17 cellular contexts compared by ENCODE assay signal in the genomic region with DNA sequence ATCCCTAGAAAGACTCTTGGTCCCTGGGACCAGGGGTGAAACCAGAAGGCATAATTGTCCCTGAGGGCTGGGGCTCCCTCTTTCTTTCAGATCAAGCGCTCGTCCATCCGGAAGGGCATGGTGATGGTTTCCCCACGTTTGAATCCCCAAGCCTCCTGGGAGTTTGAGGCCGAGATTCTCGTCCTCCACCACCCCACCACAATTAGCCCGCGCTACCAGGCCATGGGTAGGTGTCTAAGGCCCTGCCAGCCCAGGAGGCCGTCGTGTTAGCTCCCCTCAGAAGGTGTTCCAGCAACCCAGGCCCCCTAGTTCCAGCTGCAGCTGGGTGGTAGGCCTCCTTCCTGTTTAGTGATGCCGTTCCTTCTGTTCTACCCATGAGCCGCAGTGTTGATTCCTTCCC. TPM values are rescaled to one million over a fixed set of nuclear protein-coding genes. Genes with fewer than 3 reads are reported as not detected.
DNase-seq lines count a peak whose midpoint lies in the region; ATAC-seq and TF ChIP-seq lines count a peak whose summit lies in the region.
"Had no signal": no experiment of that assay in that cellular context is flagged by ENCODE, and none has a peak within 500 bp of the region (broad histone marks: within the 10 kb centered on the region; RNA-seq: fewer than 3 reads in every experiment).

No MANE protein-coding gene starts in this region.

- POLR2A ChIA-PET in activated naive CD8-positive, alpha-beta T cell treated with anti-CD3 and anti-CD28 coated beads, Interleukin-2, amount 10 ng/mL, durations not matched to agents 7 days and 5 days (lab: Charles Lee): no interaction called here
- POLR2A ChIA-PET in naive thymus-derived CD4-positive, alpha-beta T cell (lab: Charles Lee): interaction anchor here (0.6 to 31.4 kb wide), 4 partner anchors 7 to 29 kb away, joined by 3 to 1007 read pairs (median 27); partner anchors contain the start of gene SUN2
- POLR2A ChIA-PET in CD8-positive, alpha-beta T cell (lab: Charles Lee): interaction anchor here (1.2 to 1.3 kb wide), 2 partner anchors 22 to 41 kb away, joined by 3 read pairs; no protein-coding TSS in a partner anchor

- no peak for ATAC-seq in activated naive CD8-positive, alpha-beta T cell treated with anti-CD3 and anti-CD28 coated beads, Interleukin-2, amount 10 ng/mL, durations not matched to agents 7 days and 5 days (ENCODE audit: low read depth)
- ATAC-seq in naive thymus-derived CD4-positive, alpha-beta T cell: no peak
- no peak for ATAC-seq in CD8-positive, alpha-beta T cell
- ATAC-seq in HG03457 (IDR thresholded peaks at IDR 0.05; ENCODE audit: unreplicated experiment): no peak
- no peak for ATAC-seq in gastroesophageal sphincter
- ATAC-seq: HepG2 had no signal

- no peaks in the 10 kb centered on the region for H3K4me1 ChIP-seq in naive thymus-derived CD4-positive, alpha-beta T cell (ENCODE audit: control insufficient read depth in 2 of 2, insufficient read depth in 2 of 2, low read length in 2 of 2)
- H3K4me1 ChIP-seq in CD8-positive, alpha-beta T cell (ENCODE audit: insufficient read depth, low read length): peaks cover 2% of the 10 kb centered on the region
- H3K4me1 ChIP-seq in gastroesophageal sphincter: peaks cover 0 to 6% (median 0%) of the 10 kb centered on the region in 3 donors
- H3K4me1 ChIP-seq: Caco-2 had no signal

- H3K4me3 Mint-ChIP-seq in activated naive CD8-positive, alpha-beta T cell treated with anti-CD3 and anti-CD28 coated beads, Interleukin-2, amount 10 ng/mL, durations not matched to agents 7 days and 5 days: no peak overlapping the region
- no peak overlapping the region for H3K4me3 Mint-ChIP-seq in activated naive CD8-positive, alpha-beta T cell treated with anti-CD3 and anti-CD28 coated beads for 36 hours
- H3K4me3 Mint-ChIP-seq in naive thymus-derived CD4-positive, alpha-beta T cell: no peak overlapping the region
- no peak overlapping the region for H3K4me3 Mint-ChIP-seq in CD8-positive, alpha-beta T cell
- H3K4me3 Mint-ChIP-seq: H9 had no signal

- WGBS in gastroesophageal sphincter (ENCODE audit: low coverage in 1 of 2), 2 donors: 70% methylated on average over 2 of the region's 12 CpGs; no CpG with 5 or more reads in 1 of the 2 donors

- no peak overlapping the region for H3K4me3 ChIP-seq in naive thymus-derived CD4-positive, alpha-beta T cell (ENCODE audit: low read length)
- no peak overlapping the region for H3K4me3 ChIP-seq in CD8-positive, alpha-beta T cell (ENCODE audit: low read depth, low read length)
- H3K4me3 ChIP-seq in gastroesophageal sphincter: no peak overlapping the region
- no peak overlapping the region for H3K4me3 ChIP-seq in coronary artery
- H3K4me3 ChIP-seq: MG63 had no signal

- H3K9me3 ChIP-seq in naive thymus-derived CD4-positive, alpha-beta T cell (ENCODE audit: control insufficient read depth in 2 of 3, low read length in 3 of 3): no peaks in the 10 kb centered on the region
- H3K9me3 ChIP-seq in CD8-positive, alpha-beta T cell (ENCODE audit: low read length): no peaks in the 10 kb centered on the region
- no peaks in the 10 kb centered on the region for H3K9me3 ChIP-seq in gastroesophageal sphincter
- H3K9me3 ChIP-seq: Caco-2, MG63 had no signal

- no peaks in the 10 kb centered on the region for H3K9me3 Mint-ChIP-seq in activated naive CD8-positive, alpha-beta T cell treated with anti-CD3 and anti-CD28 coated beads, Interleukin-2, amount 10 ng/mL, durations not matched to agents 7 days and 5 days
- H3K9me3 Mint-ChIP-seq in activated naive CD8-positive, alpha-beta T cell treated with anti-CD3 and anti-CD28 coated beads for 36 hours: no peaks in the 10 kb centered on the region
- H3K9me3 Mint-ChIP-seq in naive thymus-derived CD4-positive, alpha-beta T cell: peaks cover 0 to 8% (median 0%) of the 10 kb centered on the region in 11 donors
- no peaks in the 10 kb centered on the region for H3K9me3 Mint-ChIP-seq in CD8-positive, alpha-beta T cell
- H3K9me3 Mint-ChIP-seq: H9 had no signal

- no peaks in the 10 kb centered on the region for H3K27me3 ChIP-seq in naive thymus-derived CD4-positive, alpha-beta T cell (ENCODE audit: control insufficient read depth in 2 of 2, insufficient read depth in 2 of 2, low read length in 2 of 2)
- no peaks in the 10 kb centered on the region for H3K27me3 ChIP-seq in CD8-positive, alpha-beta T cell (ENCODE audit: insufficient read depth, low read length)
- no peaks in the 10 kb centered on the region for H3K27me3 ChIP-seq in gastroesophageal sphincter
- H3K27me3 ChIP-seq: MG63 had no signal

- H3K27me3 Mint-ChIP-seq in activated naive CD8-positive, alpha-beta T cell treated with anti-CD3 and anti-CD28 coated beads, Interleukin-2, amount 10 ng/mL, durations not matched to agents 7 days and 5 days: no peaks in the 10 kb centered on the region
- H3K27me3 Mint-ChIP-seq in activated naive CD8-positive, alpha-beta T cell treated with anti-CD3 and anti-CD28 coated beads for 36 hours: no peaks in the 10 kb centered on the region
- no peaks in the 10 kb centered on the region for H3K27me3 Mint-ChIP-seq in naive thymus-derived CD4-positive, alpha-beta T cell
- no peaks in the 10 kb centered on the region for H3K27me3 Mint-ChIP-seq in CD8-positive, alpha-beta T cell (ENCODE audit: low read depth)

- TF ChIP-seq EP300 in gastroesophageal sphincter (IDR thresholded peaks at IDR 0.05): no peak

- TF ChIP-seq CTCF in CD8-positive, alpha-beta T cell (IDR thresholded peaks at IDR 0.05): no peak
- TF ChIP-seq CTCF in gastroesophageal sphincter (IDR thresholded peaks at IDR 0.05) (no peak), coronary artery (IDR thresholded peaks at IDR 0.05) (no peak)

- H3K36me3 ChIP-seq in naive thymus-derived CD4-positive, alpha-beta T cell (ENCODE audit: control insufficient read depth in 2 of 3, insufficient read depth in 3 of 3, low read length in 3 of 3): peaks cover 33 to 97% (median 57%) of the 10 kb centered on the region in 3 experiments
- H3K36me3 ChIP-seq in CD8-positive, alpha-beta T cell (ENCODE audit: insufficient read depth, low read length): peaks cover 62% of the 10 kb centered on the region
- H3K36me3 ChIP-seq in gastroesophageal sphincter: peaks cover 0 to 100% of the 10 kb centered on the region in 2 donors

- H3K36me3 Mint-ChIP-seq in activated naive CD8-positive, alpha-beta T cell treated with anti-CD3 and anti-CD28 coated beads, Interleukin-2, amount 10 ng/mL, durations not matched to agents 7 days and 5 days: peaks cover 26% of the 10 kb centered on the region
- H3K36me3 Mint-ChIP-seq in activated naive CD8-positive, alpha-beta T cell treated with anti-CD3 and anti-CD28 coated beads for 36 hours: peaks cover 28% of the 10 kb centered on the region
- peaks cover 8 to 61% (median 23%) of the 10 kb centered on the region in 5 donors for H3K36me3 Mint-ChIP-seq in naive thymus-derived CD4-positive, alpha-beta T cell
- H3K36me3 Mint-ChIP-seq in CD8-positive, alpha-beta T cell: peaks cover 94% of the 10 kb centered on the region

- no peak overlapping the region for H3K27ac Mint-ChIP-seq in activated naive CD8-positive, alpha-beta T cell treated with anti-CD3 and anti-CD28 coated beads, Interleukin-2, amount 10 ng/mL, durations not matched to agents 7 days and 5 days
- H3K27ac Mint-ChIP-seq in activated naive CD8-positive, alpha-beta T cell treated with anti-CD3 and anti-CD28 coated beads for 36 hours: no peak overlapping the region
- peak overlapping the region in 6 of 9 donors; percentile 12 to 76 (median 52) for H3K27ac Mint-ChIP-seq in naive thymus-derived CD4-positive, alpha-beta T cell
- H3K27ac Mint-ChIP-seq in CD8-positive, alpha-beta T cell: no peak overlapping the region

- CTCF ChIA-PET in naive thymus-derived CD4-positive, alpha-beta T cell (lab: Charles Lee): no interaction called here
- CTCF ChIA-PET in CD8-positive, alpha-beta T cell (lab: Charles Lee): interaction anchor here (1.0 to 14.0 kb wide), 2 partner anchors 40 to 143 kb away, joined by 3 to 125 read pairs; no protein-coding TSS in a partner anchor

- peaks cover 4% of the 10 kb centered on the region for H3K4me1 Mint-ChIP-seq in activated naive CD8-positive, alpha-beta T cell treated with anti-CD3 and anti-CD28 coated beads, Interleukin-2, amount 10 ng/mL, durations not matched to agents 7 days and 5 days
- H3K4me1 Mint-ChIP-seq in activated naive CD8-positive, alpha-beta T cell treated with anti-CD3 and anti-CD28 coated beads for 36 hours: peaks cover 11% of the 10 kb centered on the region
- H3K4me1 Mint-ChIP-seq in naive thymus-derived CD4-positive, alpha-beta T cell: peaks cover 8 to 30% (median 16%) of the 10 kb centered on the region in 7 donors
- peaks cover 21% of the 10 kb centered on the region for H3K4me1 Mint-ChIP-seq in CD8-positive, alpha-beta T cell (ENCODE audit: low read depth)
- H3K4me1 Mint-ChIP-seq: H9 had no signal

- H3K27ac ChIP-seq in caudate nucleus (ENCODE audit: low read depth, low read length): peak overlapping the region; percentile 99
- H3K27ac ChIP-seq in naive thymus-derived CD4-positive, alpha-beta T cell (ENCODE audit: low read depth, low read length): no peak overlapping the region
- H3K27ac ChIP-seq in CD8-positive, alpha-beta T cell (ENCODE audit: low read depth, low read length): no peak overlapping the region
- no peak overlapping the region for H3K27ac ChIP-seq in gastroesophageal sphincter
- no peak overlapping the region for H3K27ac ChIP-seq in coronary artery

- intact Hi-C loops in naive thymus-derived CD4-positive, alpha-beta T cell (cut with micrococcal nuclease): no loop called here
- intact Hi-C loops in CD8-positive, alpha-beta T cell (cut with DNase I, micrococcal nuclease): no loop called here

- no peak for TF ChIP-seq POLR2A in gastroesophageal sphincter (IDR thresholded peaks at IDR 0.05)

- DNase-seq in activated naive CD8-positive, alpha-beta T cell treated with anti-CD3 and anti-CD28 coated beads, Interleukin-2, amount 10 ng/mL, durations not matched to agents 7 days and 5 days: peak; percentile 23
- no peak for DNase-seq in activated naive CD8-positive, alpha-beta T cell treated with anti-CD3 and anti-CD28 coated beads for 36 hours
- no peak for DNase-seq in caudate nucleus (lab: John Stamatoyannopoulos, UW)
- DNase-seq in naive thymus-derived CD4-positive, alpha-beta T cell: no peak
- DNase-seq in CD8-positive, alpha-beta T cell: no peak
- DNase-seq in coronary artery (ENCODE audit: low spot score): no peak
- DNase-seq: Caco-2, DMS53, H9, MG63, NCI-H1105 treated with DMSO at 0.1 percent for 48 hours, NCI-H187, NCI-H446 treated with DMSO at 0.1 percent for 48 hours, NCI-H748 treated with DMSO at 0.1 percent for 48 hours had no signal

RNA-seq across cellular contexts. Expression of gene GTPBP1, which starts 21.4 kb away (rescaled TPM):
- 10 to 100 TPM; 98.6 TPM for total RNA-seq in activated naive CD8-positive, alpha-beta T cell treated with anti-CD3 and anti-CD28 coated beads, Interleukin-2, amount 10 ng/mL, durations not matched to agents 7 days and 5 days
- 10 to 100 TPM; 82.4 TPM for total RNA-seq in activated naive CD8-positive, alpha-beta T cell treated with anti-CD3 and anti-CD28 coated beads for 36 hours
- 100 to 1,000 TPM in 2 of 5 experiments, 10 to 100 TPM in 3; 79.1 to 209 (median 91.9) TPM for total RNA-seq in naive thymus-derived CD4-positive, alpha-beta T cell
- polyA plus RNA-seq in naive thymus-derived CD4-positive, alpha-beta T cell: 10 to 100 TPM; 16.9 to 32.8 TPM
- 100 to 1,000 TPM; 341 to 346 TPM for total RNA-seq in CD8-positive, alpha-beta T cell
- total RNA-seq in gastroesophageal sphincter: 10 to 100 TPM; 46.9 to 63.0 (median 51.6) TPM

RNA-seq across cellular contexts. Expression of gene JOSD1, which starts 26.4 kb away (rescaled TPM):
- total RNA-seq in activated naive CD8-positive, alpha-beta T cell treated with anti-CD3 and anti-CD28 coated beads, Interleukin-2, amount 10 ng/mL, durations not matched to agents 7 days and 5 days: 10 to 100 TPM; 59.1 to 61.6 TPM
- total RNA-seq in activated naive CD8-positive, alpha-beta T cell treated with anti-CD3 and anti-CD28 coated beads for 36 hours: 10 to 100 TPM; 79.4 to 83.7 TPM
- total RNA-seq in naive thymus-derived CD4-positive, alpha-beta T cell: 100 to 1,000 TPM in 2 of 5 experiments, 10 to 100 TPM in 3; 60.6 to 175 (median 74.9) TPM
- polyA plus RNA-seq in naive thymus-derived CD4-positive, alpha-beta T cell: 1 to 10 TPM; 7.4 to 8.1 TPM
- total RNA-seq in CD8-positive, alpha-beta T cell: 100 to 1,000 TPM; 364 to 375 TPM
- 10 to 100 TPM; 47.5 to 67.0 (median 64.6) TPM for total RNA-seq in gastroesophageal sphincter

RNA-seq across cellular contexts. Expression of gene SUN2, which starts 28.7 kb away (rescaled TPM):
- 100 to 1,000 TPM; 607 to 626 TPM for total RNA-seq in activated naive CD8-positive, alpha-beta T cell treated with anti-CD3 and anti-CD28 coated beads, Interleukin-2, amount 10 ng/mL, durations not matched to agents 7 days and 5 days
- total RNA-seq in activated naive CD8-positive, alpha-beta T cell treated with anti-CD3 and anti-CD28 coated beads for 36 hours: 10 to 100 TPM; 72.3 to 74.2 TPM
- total RNA-seq in naive thymus-derived CD4-positive, alpha-beta T cell: 100 to 1,000 TPM; 509 to 977 (median 558) TPM
- 100 to 1,000 TPM; 397 to 696 TPM for polyA plus RNA-seq in naive thymus-derived CD4-positive, alpha-beta T cell
- 100 to 1,000 TPM; 431 to 454 TPM for total RNA-seq in CD8-positive, alpha-beta T cell
- total RNA-seq in gastroesophageal sphincter: 100 to 1,000 TPM; 339 to 594 (median 409) TPM

RNA-seq across cellular contexts. Expression of gene TOMM22, which starts 45.4 kb away (rescaled TPM):
- total RNA-seq in activated naive CD8-positive, alpha-beta T cell treated with anti-CD3 and anti-CD28 coated beads, Interleukin-2, amount 10 ng/mL, durations not matched to agents 7 days and 5 days: 10 to 100 TPM; 58.7 to 60.4 TPM
- 100 to 1,000 TPM; 193 to 211 TPM for total RNA-seq in activated naive CD8-positive, alpha-beta T cell treated with anti-CD3 and anti-CD28 coated beads for 36 hours
- 10 to 100 TPM; 45.0 to 92.4 (median 50.6) TPM for total RNA-seq in naive thymus-derived CD4-positive, alpha-beta T cell
- 10 to 100 TPM; 47.3 to 53.1 TPM for polyA plus RNA-seq in naive thymus-derived CD4-positive, alpha-beta T cell
- total RNA-seq in CD8-positive, alpha-beta T cell: 10 to 100 TPM; 75.2 to 75.4 TPM
- 10 to 100 TPM; 29.6 to 41.2 (median 32.2) TPM for total RNA-seq in gastroesophageal sphincter

Comparison
In these comparisons a context has a peak if more than half of its experiments do, and no peak if none do; other contexts are left out.
1. RNA of gene SUN2, which starts 28.7 kb away (total RNA-seq): 607 to 626 TPM in activated naive CD8-positive, alpha-beta T cell treated with anti-CD3 and anti-CD28 coated beads, Interleukin-2, amount 10 ng/mL, durations not matched to agents 7 days and 5 days, 509 to 977 TPM in naive thymus-derived CD4-positive, alpha-beta T cell, 339 to 594 TPM in gastroesophageal sphincter and 431 to 454 TPM in CD8-positive, alpha-beta T cell; 72.3 to 74.2 TPM in activated naive CD8-positive, alpha-beta T cell treated with anti-CD3 and anti-CD28 coated beads for 36 hours; every median in the first group is over 4 times any median in the second.
2. H3K27ac Mint-ChIP-seq: peak in naive thymus-derived CD4-positive, alpha-beta T cell (6 of 9); none in activated naive CD8-positive, alpha-beta T cell treated with anti-CD3 and anti-CD28 coated beads, Interleukin-2, amount 10 ng/mL, durations not matched to agents 7 days and 5 days (single experiment), activated naive CD8-positive, alpha-beta T cell treated with anti-CD3 and anti-CD28 coated beads for 36 hours (single experiment) and CD8-positive, alpha-beta T cell (single experiment).